12 cellular contexts compared by ENCODE assay signal in the genomic region with DNA sequence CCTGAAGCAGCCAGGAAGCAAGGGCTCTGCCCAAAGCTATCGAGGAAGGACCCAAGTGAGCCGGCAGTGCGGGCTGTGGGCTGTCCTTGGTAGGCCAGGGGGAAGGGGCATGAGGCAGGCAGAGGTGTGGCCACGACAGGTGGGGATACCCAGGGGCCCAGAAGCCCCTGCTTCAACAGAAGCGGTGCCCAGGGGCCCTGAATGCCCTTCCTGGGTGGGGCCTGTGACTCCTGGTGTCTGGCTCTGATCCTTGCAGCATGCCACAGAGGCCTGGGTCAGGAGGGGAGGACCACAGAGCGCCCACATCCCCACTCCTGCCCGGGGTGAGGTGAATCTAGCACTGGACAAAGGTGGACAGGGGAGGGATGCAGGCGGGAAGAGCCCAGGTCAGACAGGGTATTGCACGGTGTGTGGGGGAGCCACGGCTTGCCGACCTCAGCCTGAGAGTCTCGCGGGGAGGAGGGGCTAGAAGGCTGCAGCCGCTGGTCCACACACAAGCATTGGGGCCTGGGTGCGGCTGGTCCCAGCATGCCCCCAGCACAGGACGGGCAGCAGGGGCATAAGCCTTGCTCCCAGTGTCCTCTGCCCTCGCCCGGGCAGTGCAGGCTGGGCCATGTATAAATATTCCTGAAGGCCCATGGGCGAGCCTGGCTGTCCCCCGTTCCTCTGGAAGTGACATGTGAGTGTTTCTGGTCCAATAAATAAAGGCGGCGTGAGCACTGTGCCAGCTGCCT. TPM values are rescaled to one million over a fixed set of nuclear protein-coding genes. Genes with fewer than 3 reads are reported as not detected.
A peak's percentile ranks its signal among the peaks of the same experiment; 100 is the strongest.
DNase-seq lines count a peak whose midpoint lies in the region; ATAC-seq and TF ChIP-seq lines count a peak whose summit lies in the region.
"Had no signal": no experiment of that assay in that cellular context is flagged by ENCODE, and none has a peak within 500 bp of the region (broad histone marks: within the 10 kb centered on the region; RNA-seq: fewer than 3 reads in every experiment).

No MANE protein-coding gene starts in this region.

- peak overlapping the region; percentile 40 for H2BK5ac ChIP-seq in IMR-90 (ENCODE audit: low read depth, low read length, poor library complexity, severe bottlenecking)

- H2BK15ac ChIP-seq in IMR-90 (ENCODE audit: low read depth, low read length), result no peak overlapping the region

- ATAC-seq in IMR-90 (ENCODE audit: low read depth) (no peak), GM18505 (IDR thresholded peaks at IDR 0.05; ENCODE audit: unreplicated experiment) (no peak), HG03025 (IDR thresholded peaks at IDR 0.05; ENCODE audit: low FRiP score, unreplicated experiment) (no peak)

- no peak overlapping the region for H3K56ac ChIP-seq in IMR-90 (ENCODE audit: extremely low read depth, insufficient read depth, low read length)

- H3K27ac ChIP-seq in IMR-90 (ENCODE audit: insufficient read depth, low read length) (peak overlapping the region; percentile 32; the same call in 1 of the 2 replicates), substantia nigra (ENCODE audit: low read depth, low read length, poor library complexity, severe bottlenecking) (peak overlapping the region; percentile 58)

- peaks cover 48% of the 10 kb centered on the region for H3K36me3 ChIP-seq in IMR-90 (ENCODE audit: control insufficient read depth, insufficient read depth, low read length)
- peaks cover 6% of the 10 kb centered on the region for H3K36me3 ChIP-seq in mucosa of stomach (ENCODE audit: control insufficient read depth, insufficient read depth, low read length)
- H3K36me3 ChIP-seq in BE2C, result peaks cover 3% of the 10 kb centered on the region; the same call in 1 of the 2 replicates

- H3K27me3 Mint-ChIP-seq in chondrocyte (ENCODE audit: low read depth), result no peaks in the 10 kb centered on the region
- H3K27me3 Mint-ChIP-seq: CD4-positive, alpha-beta memory T cell had no signal

- peaks cover 17% of the 10 kb centered on the region for H3K4me1 ChIP-seq in IMR-90 (ENCODE audit: control insufficient read depth, insufficient read depth, low read length)
- H3K4me1 ChIP-seq in mucosa of stomach (ENCODE audit: control insufficient read depth, insufficient read depth, low read length), result peaks cover 63% of the 10 kb centered on the region
- no peaks in the 10 kb centered on the region for H3K4me1 ChIP-seq in BE2C

- no peak overlapping the region for H3K18ac ChIP-seq in IMR-90 (ENCODE audit: low read depth, low read length)

- peak overlapping the region; percentile 24 for H2AK5ac ChIP-seq in IMR-90 (ENCODE audit: low read depth, low read length)

- peaks cover 9 to 40% of the 10 kb centered on the region in 2 experiments for H3K79me1 ChIP-seq in IMR-90 (ENCODE audit: low read depth in 1 of 2, low read length in 2 of 2)

- H3K14ac ChIP-seq in IMR-90 (replicated peaks; ENCODE audit: low read depth, low read length), result no peak overlapping the region

- in situ Hi-C loops in IMR-90 (cut with MboI; ENCODE audit: low sequenced_read_pairs), result no loop called here

- CTCF ChIA-PET in IMR-90 (lab: Yijun Ruan, JAX), result interaction anchor here (0.6 kb wide), 1 partner anchor 23 kb away, joined by 3 read pairs; no protein-coding TSS in a partner anchor

- H4K91ac ChIP-seq in IMR-90 (ENCODE audit: insufficient read depth, low read depth, low read length), result peak overlapping the region; percentile 99

- no peaks in the 10 kb centered on the region for H3K9me3 Mint-ChIP-seq in chondrocyte (ENCODE audit: low read depth)

- 78% methylated on average over 8 of the region's 22 CpGs; no CpG with 5 or more reads in 1 of the 2 experiments for WGBS in IMR-90 (ENCODE audit: extremely low coverage in 2 of 2, insufficient read length in 1 of 2), 2 experiments

- DNase-seq in IMR-90 (no peak), chondrocyte (ENCODE audit: low spot score) (no peak), substantia nigra (lab: John Stamatoyannopoulos, UW) (no peak), BE2C (no peak)
- no peak for DNase-seq in stimulated activated CD4-positive, alpha-beta T cell treated with anti-CD3 and anti-CD28 coated beads, Interleukin-2, amount 100 ng/mL, for 48 hours
- DNase-seq: GDM1, NCI-H510A, T1000 had no signal

- no peak for TF ChIP-seq RAD21 in IMR-90 (IDR thresholded peaks at IDR 0.05; ENCODE audit: low read length)

- peaks cover 17% of the 10 kb centered on the region for H3K36me3 Mint-ChIP-seq in chondrocyte (ENCODE audit: low read depth)

- no peaks in the 10 kb centered on the region for H3K9me3 ChIP-seq in IMR-90 (ENCODE audit: control insufficient read depth, insufficient read depth, low read length)
- no peaks in the 10 kb centered on the region for H3K9me3 ChIP-seq in mucosa of stomach (ENCODE audit: control insufficient read depth, low read length)
- no peaks in the 10 kb centered on the region for H3K9me3 ChIP-seq in BE2C

- H3K4me3 ChIP-seq in IMR-90 (ENCODE audit: insufficient read depth, low read depth, low read length), result no peak overlapping the region
- no peak overlapping the region for H3K4me3 ChIP-seq in mucosa of stomach (ENCODE audit: low read length)
- no peak overlapping the region for H3K4me3 ChIP-seq in BE2C (ENCODE audit: low read depth, low read length)

- peaks cover 49% of the 10 kb centered on the region for H3K4me1 Mint-ChIP-seq in chondrocyte (ENCODE audit: low read depth)

- no peak overlapping the region for H4K5ac ChIP-seq in IMR-90 (ENCODE audit: low read depth, low read length)

- peak overlapping the region; percentile 58 for H2AK9ac ChIP-seq in IMR-90 (replicated peaks; ENCODE audit: low read depth, low read length, poor library complexity)

- intact Hi-C loops in IMR-90 (cut with micrococcal nuclease), result no loop called here

- H2AFZ ChIP-seq in IMR-90 (replicated peaks; ENCODE audit: low read length, poor library complexity), result no peak overlapping the region

- TF ChIP-seq POLR2A in IMR-90 (IDR thresholded peaks at IDR 0.05; ENCODE audit: low read depth, low read length) (no peak), GM18505 (IDR thresholded peaks at IDR 0.05; ENCODE audit: borderline replicate concordance, extremely low read depth, insufficient read depth, insufficient read length) (no peak)

- no peak overlapping the region for H3K23ac ChIP-seq in IMR-90 (ENCODE audit: low read depth, low read length)

- POLR2A ChIA-PET in IMR-90 (lab: Charles Lee; ENCODE audit: unreplicated experiment), result no interaction called here

- H4K20me1 ChIP-seq in IMR-90 (ENCODE audit: insufficient read depth, low read length), result no peaks in the 10 kb centered on the region

- dilution Hi-C loops in IMR-90 (cut with HindIII; ENCODE audit: low sequenced_read_pairs, unreplicated experiment), result no loop called here

- H3K27me3 ChIP-seq in IMR-90 (ENCODE audit: control insufficient read depth, insufficient read depth, low read length) (no peaks in the 10 kb centered on the region), mucosa of stomach (ENCODE audit: control insufficient read depth, insufficient read depth, low read length) (no peaks in the 10 kb centered on the region), BE2C (no peaks in the 10 kb centered on the region)

- no peak overlapping the region for H3K4me2 ChIP-seq in IMR-90 (ENCODE audit: low read depth, low read length)

- H2BK20ac ChIP-seq in IMR-90 (ENCODE audit: low read depth, low read length), result no peak overlapping the region

- no peak overlapping the region for H4K8ac ChIP-seq in IMR-90 (ENCODE audit: low read depth in 2 of 2, low read length in 2 of 2)

- TF ChIP-seq CTCF in IMR-90 (conservative IDR thresholded peaks at IDR 0.05; ENCODE audit: low read depth, low read length) (no peak), chondrocyte (IDR thresholded peaks at IDR 0.05) (no peak), BE2C (IDR thresholded peaks at IDR 0.05; ENCODE audit: low read depth, low read length) (no peak)

- peak overlapping the region; percentile 98; the same call in 1 of the 2 replicates for H2BK120ac ChIP-seq in IMR-90 (ENCODE audit: low read depth, low read length)

- peaks cover 9% of the 10 kb centered on the region for H3K9me1 ChIP-seq in IMR-90 (ENCODE audit: insufficient read depth, low read length)

- H3K27ac Mint-ChIP-seq in chondrocyte (ENCODE audit: unreplicated experiment), result peak overlapping the region; percentile 93

- H3K4ac ChIP-seq in IMR-90 (ENCODE audit: low read depth, low read length), result peak overlapping the region; percentile 98

- no TSS peak for BruUV-seq in IMR-90 (replicated peaks; lab: Mats Ljungman, UMichigan)

- no peak overlapping the region for H3K4me3 Mint-ChIP-seq in chondrocyte (ENCODE audit: unreplicated experiment)

- H3K9ac ChIP-seq in IMR-90 (ENCODE audit: low read depth, low read length) (no peak overlapping the region), mucosa of stomach (ENCODE audit: low read length) (peak overlapping the region; percentile 51)

TF ChIP-seq in IMR-90, 13 proteins besides CTCF, POLR2A, EP300 and RAD21 (continues in another document):
- TF ChIP-seq, protein P1, sequence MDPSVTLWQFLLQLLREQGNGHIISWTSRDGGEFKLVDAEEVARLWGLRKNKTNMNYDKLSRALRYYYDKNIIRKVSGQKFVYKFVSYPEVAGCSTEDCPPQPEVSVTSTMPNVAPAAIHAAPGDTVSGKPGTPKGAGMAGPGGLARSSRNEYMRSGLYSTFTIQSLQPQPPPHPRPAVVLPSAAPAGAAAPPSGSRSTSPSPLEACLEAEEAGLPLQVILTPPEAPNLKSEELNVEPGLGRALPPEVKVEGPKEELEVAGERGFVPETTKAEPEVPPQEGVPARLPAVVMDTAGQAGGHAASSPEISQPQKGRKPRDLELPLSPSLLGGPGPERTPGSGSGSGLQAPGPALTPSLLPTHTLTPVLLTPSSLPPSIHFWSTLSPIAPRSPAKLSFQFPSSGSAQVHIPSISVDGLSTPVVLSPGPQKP (IDR thresholded peaks at IDR 0.05; ENCODE audit: borderline replicate concordance, low read depth, low read length), result no peak
- no peak for TF ChIP-seq MAZ (IDR thresholded peaks at IDR 0.05; ENCODE audit: borderline replicate concordance, low read depth, low read length)

RNA-seq across cellular contexts. Expression of gene MAFF, which starts 19.0 kb away (rescaled TPM):
- total RNA-seq in IMR-90 (2012; rRNA removed) (18.3 and 24.2 TPM in 2 replicates), chondrocyte (1.7 to 9.9 TPM (median 8.5 TPM) in 3 replicates)
- 25.9 and 29.5 TPM in 2 replicates for polyA plus RNA-seq in IMR-90 (2012; rRNA removed)
- 31.9 and 44.3 TPM in 2 replicates for polyA plus RNA-seq in IMR-90 (2012; cell fraction: cytosol; rRNA removed)
- 60.3 and 64.4 TPM in 2 replicates for polyA plus RNA-seq in IMR-90 (2012; cell fraction: nucleus; rRNA removed; ENCODE audit: low replicate concordance)
- 13.4 TPM for polyA plus RNA-seq in BE2C (2012; ENCODE audit: insufficient read depth, insufficient read length, low read depth)

RNA-seq across cellular contexts. Expression of gene PLA2G6, which starts 39.2 kb away (rescaled TPM):
- total RNA-seq in IMR-90 (2012; rRNA removed), result 3.9 and 6.1 TPM in 2 replicates
- 10.3 TPM in 2 replicates for polyA plus RNA-seq in IMR-90 (2012; rRNA removed)
- polyA plus RNA-seq in IMR-90 (2012; cell fraction: cytosol; rRNA removed), result 2.1 and 4.1 TPM in 2 replicates
- polyA plus RNA-seq in IMR-90 (2012; cell fraction: nucleus; rRNA removed; ENCODE audit: low replicate concordance), result 109 and 145 TPM in 2 replicates
- total RNA-seq in chondrocyte, result 16.3 to 30.2 TPM (median 21.0 TPM) in 3 replicates
- 23.0 TPM for polyA plus RNA-seq in BE2C (2012; ENCODE audit: insufficient read depth, insufficient read length, low read depth)

RNA-seq across cellular contexts. Expression of gene TMEM184B, which starts 52.0 kb away (rescaled TPM):
- 9.1 and 9.2 TPM in 2 replicates for total RNA-seq in IMR-90 (2012; rRNA removed)
- 81.1 and 87.5 TPM in 2 replicates for polyA plus RNA-seq in IMR-90 (2012; rRNA removed)
- polyA plus RNA-seq in IMR-90 (2012; cell fraction: cytosol; rRNA removed), result 40.0 and 98.4 TPM in 2 replicates
- polyA plus RNA-seq in IMR-90 (2012; cell fraction: nucleus; rRNA removed; ENCODE audit: low replicate concordance), result 132 and 272 TPM in 2 replicates
- total RNA-seq in chondrocyte, result 117 to 121 TPM (median 121 TPM) in 3 replicates
- 51.4 TPM for polyA plus RNA-seq in BE2C (2012; ENCODE audit: insufficient read depth, insufficient read length, low read depth)

Comparison
In these comparisons a context has a peak if more than half of its experiments do, and no peak if none do; other contexts are left out.
1. RNA of gene TMEM184B, which starts 52.0 kb away (total RNA-seq): 117 to 121 TPM in chondrocyte; 9.1 to 9.2 TPM in IMR-90; every median in the first group is over 10 times any median in the second.